Comparison of ENCODE assay signal across 16 cellular contexts in the genomic region with DNA sequence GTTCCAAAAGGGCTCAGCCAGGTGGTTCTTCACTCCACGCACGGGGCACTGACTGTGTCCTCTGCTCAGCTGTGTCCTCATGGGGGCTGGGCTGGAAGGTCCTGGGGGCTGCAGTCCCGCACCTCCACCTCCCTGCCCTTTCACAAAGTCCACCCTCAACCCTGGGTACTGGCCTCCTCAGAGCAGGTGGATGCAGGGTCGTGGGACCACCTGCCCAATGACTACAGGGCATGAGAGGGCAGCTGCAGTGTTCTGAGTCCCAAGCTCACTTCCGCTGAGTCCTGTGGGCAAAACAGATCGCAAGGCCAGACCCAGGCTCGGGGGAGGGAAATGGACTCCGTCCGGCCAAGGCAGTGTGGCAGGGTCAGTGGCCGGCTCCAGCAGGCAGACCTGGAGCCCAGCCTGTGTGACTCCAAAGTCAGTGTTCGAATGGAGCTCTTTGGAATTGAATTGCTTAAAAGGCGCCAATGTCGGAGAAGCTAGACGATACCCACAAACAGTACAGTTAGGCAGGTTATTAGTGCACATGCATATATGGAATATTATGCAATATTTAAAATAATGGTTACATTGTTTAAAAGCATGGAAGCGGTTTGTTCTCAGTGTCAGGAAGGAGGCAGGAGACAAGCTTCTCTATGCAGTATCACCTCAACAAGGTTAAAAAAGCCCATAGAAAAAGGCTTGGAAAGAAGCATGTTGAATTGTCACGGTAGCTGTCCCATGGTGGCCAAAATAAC. TPM values are rescaled to one million over a fixed set of nuclear protein-coding genes. Genes with fewer than 3 reads are reported as not detected.
"Had no signal": no experiment of that assay in that cellular context is flagged by ENCODE, and none has a peak within 500 bp of the region (broad histone marks: within the 10 kb centered on the region; RNA-seq: fewer than 3 reads in every experiment).

No MANE protein-coding gene starts in this region.

- H3K9me3 ChIP-seq: spleen had no signal

- ATAC-seq: activated CD4-positive, alpha-beta T cell treated with anti-CD3 and anti-CD28 coated beads for 36 hours; activated CD8-positive, alpha-beta T cell treated with anti-CD3 and anti-CD28 coated beads for 36 hours; activated T-cell treated with anti-CD3 and anti-CD28 coated beads, Interleukin-2, amount 50 U/mL, for 72 hours; sciatic nerve had no signal

- DNase-seq: activated CD4-positive, alpha-beta T cell treated with anti-CD3 and anti-CD28 coated beads for 36 hours; activated CD8-positive, alpha-beta memory T cell treated with anti-CD3 and anti-CD28 coated beads, Interleukin-2, amount 50 U/mL, for 4 hours; activated CD8-positive, alpha-beta T cell treated with anti-CD3 and anti-CD28 coated beads for 36 hours; activated gamma-delta T cell treated with Interleukin-2 at 50 U/mL for 16 hours; activated naive CD8-positive, alpha-beta T cell treated with anti-CD3 and anti-CD28 coated beads for 36 hours; activated T-cell treated with anti-CD3 and anti-CD28 coated beads, Interleukin-2, amount 50 U/mL, for 72 hours; foreskin keratinocyte; midbrain; naive B cell; nucleus accumbens; spleen; stimulated activated CD4-positive, alpha-beta T cell treated with anti-CD3 and anti-CD28 coated beads, Interleukin-2, amount 100 ng/mL, for 24 hours; stimulated activated naive CD4-positive, alpha-beta T cell; T1000 had no signal

- H3K27ac Mint-ChIP-seq: activated CD4-positive, alpha-beta T cell treated with anti-CD3 and anti-CD28 coated beads for 36 hours; activated CD8-positive, alpha-beta T cell treated with anti-CD3 and anti-CD28 coated beads for 36 hours; activated naive CD8-positive, alpha-beta T cell treated with anti-CD3 and anti-CD28 coated beads for 36 hours; activated T-cell treated with anti-CD3 and anti-CD28 coated beads, Interleukin-2, amount 50 U/mL, for 72 hours had no signal

- H3K27ac ChIP-seq: foreskin keratinocyte had no signal

- H3K27me3 Mint-ChIP-seq: activated CD4-positive, alpha-beta T cell treated with anti-CD3 and anti-CD28 coated beads for 36 hours; activated CD8-positive, alpha-beta T cell treated with anti-CD3 and anti-CD28 coated beads for 36 hours; activated naive CD8-positive, alpha-beta T cell treated with anti-CD3 and anti-CD28 coated beads for 36 hours; naive B cell had no signal

- H3K36me3 Mint-ChIP-seq: activated naive CD8-positive, alpha-beta T cell treated with anti-CD3 and anti-CD28 coated beads for 36 hours; naive B cell had no signal

- H3K36me3 ChIP-seq: spleen had no signal

- H3K4me3 Mint-ChIP-seq: activated CD4-positive, alpha-beta T cell treated with anti-CD3 and anti-CD28 coated beads for 36 hours; activated CD8-positive, alpha-beta T cell treated with anti-CD3 and anti-CD28 coated beads for 36 hours; activated naive CD8-positive, alpha-beta T cell treated with anti-CD3 and anti-CD28 coated beads for 36 hours; activated T-cell treated with anti-CD3 and anti-CD28 coated beads, Interleukin-2, amount 50 U/mL, for 72 hours had no signal

- H3K9me3 Mint-ChIP-seq: activated CD8-positive, alpha-beta T cell treated with anti-CD3 and anti-CD28 coated beads for 36 hours; activated naive CD8-positive, alpha-beta T cell treated with anti-CD3 and anti-CD28 coated beads for 36 hours; activated T-cell treated with anti-CD3 and anti-CD28 coated beads, Interleukin-2, amount 50 U/mL, for 72 hours; type B pancreatic cell had no signal

- H3K4me1 Mint-ChIP-seq: activated CD4-positive, alpha-beta T cell treated with anti-CD3 and anti-CD28 coated beads for 36 hours; activated naive CD8-positive, alpha-beta T cell treated with anti-CD3 and anti-CD28 coated beads for 36 hours had no signal

RNA-seq across cellular contexts. Expression of a gene that starts 54.8 kb away (rescaled TPM):
- total RNA-seq: foreskin keratinocyte had no signal
